In the genomic region with DNA sequence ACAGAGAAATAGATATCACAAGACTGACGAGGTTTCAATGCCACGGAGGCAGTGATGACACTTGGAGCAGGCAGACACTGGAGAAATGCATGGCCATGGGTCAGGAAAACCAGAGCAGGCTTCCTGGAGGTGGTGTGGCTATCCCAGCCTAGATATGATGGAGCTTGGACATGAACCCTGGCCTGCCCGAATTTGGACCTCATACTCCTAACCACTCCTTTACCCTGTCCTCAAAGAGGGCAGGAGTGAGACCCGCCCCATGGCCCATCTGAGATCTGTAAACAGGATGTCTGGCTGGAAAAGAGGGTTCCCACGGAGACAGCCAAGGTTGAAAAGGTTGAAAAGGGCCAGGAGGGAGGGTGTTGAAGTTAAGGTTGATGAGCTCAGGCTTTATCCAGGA, we compare ENCODE assay signal across 25 cellular contexts. TPM values are rescaled to one million over a fixed set of nuclear protein-coding genes. Genes with fewer than 3 reads are reported as not detected.
"Had no signal": no experiment of that assay in that cellular context is flagged by ENCODE, and none has a peak within 500 bp of the region (broad histone marks: within the 10 kb centered on the region; RNA-seq: fewer than 3 reads in every experiment).

No MANE protein-coding gene starts in this region.

- H3K36me3 Mint-ChIP-seq: activated naive CD8-positive, alpha-beta T cell treated with anti-CD3 and anti-CD28 coated beads, Interleukin-2, amount 10 ng/mL, durations not matched to agents 7 days and 5 days had no signal

- H3K4me3 Mint-ChIP-seq: activated naive CD4-positive, alpha-beta T cell treated with anti-CD3 and anti-CD28 coated beads for 36 hours; activated naive CD8-positive, alpha-beta T cell treated with anti-CD3 and anti-CD28 coated beads, Interleukin-2, amount 10 ng/mL, durations not matched to agents 7 days and 5 days; activated T-cell treated with anti-CD3 and anti-CD28 coated beads, Interleukin-2, amount 50 U/mL, for 4 hours; nephron progenitor cell; WTC11 had no signal

- H3K4me3 ChIP-seq: heart right ventricle, mucosa of descending colon, transverse colon, uterus had no signal

- H2AFZ ChIP-seq: parathyroid adenoma had no signal

- DNase-seq: activated CD4-positive, alpha-beta T cell treated with anti-CD3 and anti-CD28 coated beads, Interleukin-2, amount 50 U/mL, for 48 hours; activated CD8-positive, alpha-beta memory T cell treated with anti-CD3 and anti-CD28 coated beads, Interleukin-2, amount 50 U/mL, for 48 hours; activated effector memory CD4-positive, alpha-beta T cell treated with Interleukin-2 at 50 U/mL for 16 hours; activated naive CD4-positive, alpha-beta T cell treated with anti-CD3 and anti-CD28 coated beads for 36 hours; activated naive CD8-positive, alpha-beta T cell treated with anti-CD3 and anti-CD28 coated beads, Interleukin-2, amount 10 ng/mL, durations not matched to agents 7 days and 5 days; activated T-cell treated with anti-CD3 and anti-CD28 coated beads, Interleukin-2, amount 50 U/mL, for 4 hours; amygdala; cerebellar nuclear complex; cortex of kidney; heart right ventricle; left colon; mesendoderm; mucosa of descending colon; nephron progenitor cell; stimulated activated CD4-positive, alpha-beta T cell treated with anti-CD3 and anti-CD28 coated beads, Interleukin-12 subunit alpha, Interleukin-12 subunit beta, amount 100 ng/mL, for 4 hours; T1000; transverse colon; uterus had no signal

- H3K27ac Mint-ChIP-seq: activated naive CD4-positive, alpha-beta T cell treated with anti-CD3 and anti-CD28 coated beads for 36 hours; activated naive CD8-positive, alpha-beta T cell treated with anti-CD3 and anti-CD28 coated beads, Interleukin-2, amount 10 ng/mL, durations not matched to agents 7 days and 5 days; nephron progenitor cell; WTC11 had no signal

- H3K36me3 ChIP-seq: heart right ventricle, transverse colon, uterus had no signal

- H3K9me3 ChIP-seq: uterus had no signal

- H3K79me2 ChIP-seq: parathyroid adenoma had no signal

- H3K27me3 ChIP-seq: transverse colon, uterus had no signal

- ATAC-seq: activated T-cell treated with anti-CD3 and anti-CD28 coated beads, Interleukin-2, amount 50 U/mL, for 4 hours; heart right ventricle; mucosa of descending colon; WTC11 had no signal

- H3K9ac ChIP-seq: parathyroid adenoma had no signal

- H3K27ac ChIP-seq: epithelial cell of prostate, heart right ventricle, parathyroid adenoma, transverse colon, uterus had no signal

RNA-seq across cellular contexts. Expression of a gene that starts 31.0 kb away (rescaled TPM):
- total RNA-seq: activated CD8-positive, alpha-beta memory T cell treated with anti-CD3 and anti-CD28 coated beads for 36 hours; activated naive CD4-positive, alpha-beta T cell treated with anti-CD3 and anti-CD28 coated beads for 36 hours; activated naive CD8-positive, alpha-beta T cell treated with anti-CD3 and anti-CD28 coated beads, Interleukin-2, amount 10 ng/mL, durations not matched to agents 7 days and 5 days; left colon; skeletal muscle tissue; temporal lobe had no signal
- polyA plus RNA-seq: keratinocyte had no signal

RNA-seq across cellular contexts. Expression of a gene that starts 49.4 kb away (rescaled TPM):
- total RNA-seq: activated CD8-positive, alpha-beta memory T cell treated with anti-CD3 and anti-CD28 coated beads for 36 hours; activated naive CD4-positive, alpha-beta T cell treated with anti-CD3 and anti-CD28 coated beads for 36 hours; activated naive CD8-positive, alpha-beta T cell treated with anti-CD3 and anti-CD28 coated beads, Interleukin-2, amount 10 ng/mL, durations not matched to agents 7 days and 5 days; activated T-cell treated with anti-CD3 and anti-CD28 coated beads, Interleukin-2, amount 50 U/mL, for 4 hours; temporal lobe had no signal
- polyA plus RNA-seq: keratinocyte had no signal
